In genomic region chr11:96103721-96104120, GRCh38 we compare ENCODE assay signal across 34 cellular contexts.
DNase-seq lines count a peak whose midpoint lies in the region; ATAC-seq and TF ChIP-seq lines count a peak whose summit lies in the region.
"Had no signal": no experiment of that assay in that cellular context is flagged by ENCODE, and none has a peak within 500 bp of the region (broad histone marks: within the 10 kb centered on the region; RNA-seq: fewer than 3 reads in every experiment).

No MANE protein-coding gene starts in this region.

- DNase-seq in CD8-positive, alpha-beta T cell, result no peak
- no peak for DNase-seq in central memory CD8-positive, alpha-beta T cell (ENCODE audit: low spot score in 2 of 2)
- DNase-seq in naive thymus-derived CD4-positive, alpha-beta T cell, result no peak
- DNase-seq in AG08396 (ENCODE audit: low spot score) (no peak), sigmoid colon (no peak), Right ventricle myocardium inferior (ENCODE audit: missing footprints) (no peak)
- DNase-seq: activated CD4-positive, alpha-beta T cell treated with anti-CD3 and anti-CD28 coated beads for 4 hours; activated CD8-positive, alpha-beta memory T cell treated with anti-CD3 and anti-CD28 coated beads for 24 hours; activated T-cell treated with anti-CD3 and anti-CD28 coated beads, Interleukin-2, amount 50 U/mL, for 4 hours; amygdala; C1 segment of cervical spinal cord; effector memory CD8-positive, alpha-beta T cell; gastrocnemius medialis; H9; left cardiac atrium; mesendoderm; naive B cell; NCI-H1436 treated with DMSO at 0.1 percent for 48 hours; NCI-H345; NCI-H82; right lobe of liver; RPMI8226; stimulated activated CD4-positive, alpha-beta T cell treated with anti-CD3 and anti-CD28 coated beads, Interleukin-4, amount 100 ng/mL, for 4 hours; substantia nigra; upper lobe of right lung had no signal

- no peak overlapping the region for H3K4me3 Mint-ChIP-seq in CD8-positive, alpha-beta T cell
- no peak overlapping the region for H3K4me3 Mint-ChIP-seq in central memory CD8-positive, alpha-beta T cell
- no peak overlapping the region for H3K4me3 Mint-ChIP-seq in naive thymus-derived CD4-positive, alpha-beta T cell
- H3K4me3 Mint-ChIP-seq: activated T-cell treated with anti-CD3 and anti-CD28 coated beads, Interleukin-2, amount 50 U/mL, for 4 hours; effector memory CD8-positive, alpha-beta T cell; H9; naive B cell; stimulated activated memory B cell treated with anti-CD40 and anti-IgM and Interleukin-4, amounts not matched to agents 10 μg/mL and 1 μg/mL and 100 μg/mL, for 72 hours; T-helper 2 cell treated with Interferon-gamma antibody and Interleukin-4, amounts not matched to agents 5 μg/mL and 100 μg/mL, for 36 hours had no signal

- TF ChIP-seq POLR2A in sigmoid colon (IDR thresholded peaks at IDR 0.05), result no peak

- H2AFZ ChIP-seq in ACC112 (ENCODE audit: low read length, unreplicated experiment), result no peak overlapping the region
- H2AFZ ChIP-seq: hepatocyte had no signal

- H3K36me3 ChIP-seq in ACC112 (ENCODE audit: insufficient read depth, low read length), result no peaks in the 10 kb centered on the region
- H3K36me3 ChIP-seq in CD8-positive, alpha-beta T cell (ENCODE audit: insufficient read depth, low read length), result no peaks in the 10 kb centered on the region
- no peaks in the 10 kb centered on the region for H3K36me3 ChIP-seq in naive thymus-derived CD4-positive, alpha-beta T cell (ENCODE audit: control insufficient read depth in 2 of 3, insufficient read depth in 3 of 3, low read length in 3 of 3)
- H3K36me3 ChIP-seq in sigmoid colon, result no peaks in the 10 kb centered on the region
- H3K36me3 ChIP-seq: esophagus muscularis mucosa, gastrocnemius medialis, right lobe of liver, upper lobe of right lung had no signal

- no peak for TF ChIP-seq CTCF in CD8-positive, alpha-beta T cell (IDR thresholded peaks at IDR 0.05)
- no peak for TF ChIP-seq CTCF in sigmoid colon (IDR thresholded peaks at IDR 0.05)

- WGBS in sigmoid colon, 2 donors, result 91 to 94% methylated on average over 6 of the region's 6 CpGs

- no peaks in the 10 kb centered on the region for H3K9me3 Mint-ChIP-seq in CD8-positive, alpha-beta T cell
- no peaks in the 10 kb centered on the region for H3K9me3 Mint-ChIP-seq in central memory CD8-positive, alpha-beta T cell
- peaks cover 0 to 5% (median 0%) of the 10 kb centered on the region in 11 donors for H3K9me3 Mint-ChIP-seq in naive thymus-derived CD4-positive, alpha-beta T cell
- H3K9me3 Mint-ChIP-seq: effector memory CD8-positive, alpha-beta T cell; H9; naive B cell; stimulated activated memory B cell treated with anti-CD40 and anti-IgM and Interleukin-4, amounts not matched to agents 10 μg/mL and 1 μg/mL and 100 μg/mL, for 72 hours; T-helper 2 cell treated with Interferon-gamma antibody and Interleukin-4, amounts not matched to agents 5 μg/mL and 100 μg/mL, for 36 hours had no signal

- intact Hi-C loops in CD8-positive, alpha-beta T cell (cut with DNase I, micrococcal nuclease), result no loop called here
- intact Hi-C loops in naive thymus-derived CD4-positive, alpha-beta T cell (cut with micrococcal nuclease), result no loop called here
- intact Hi-C loops in sigmoid colon (cut with DNase I), result no loop called here
- intact Hi-C loops in Right ventricle myocardium inferior (cut with DNase I), result no loop called here

- peaks cover 48% of the 10 kb centered on the region for H3K4me1 ChIP-seq in ACC112 (ENCODE audit: control insufficient read depth, insufficient read depth, low read length, unreplicated experiment)
- H3K4me1 ChIP-seq in CD8-positive, alpha-beta T cell (ENCODE audit: insufficient read depth, low read length), result peaks cover 25% of the 10 kb centered on the region
- H3K4me1 ChIP-seq in naive thymus-derived CD4-positive, alpha-beta T cell (ENCODE audit: control insufficient read depth in 2 of 2, insufficient read depth in 2 of 2, low read length in 2 of 2), result peaks cover 7 to 26% of the 10 kb centered on the region in 2 donors
- peaks cover 0 to 27% (median 7%) of the 10 kb centered on the region in 4 donors for H3K4me1 ChIP-seq in sigmoid colon
- H3K4me1 ChIP-seq: right lobe of liver had no signal

- no peaks in the 10 kb centered on the region for H3K27me3 Mint-ChIP-seq in CD8-positive, alpha-beta T cell (ENCODE audit: low read depth)
- H3K27me3 Mint-ChIP-seq in central memory CD8-positive, alpha-beta T cell, result no peaks in the 10 kb centered on the region
- H3K27me3 Mint-ChIP-seq in naive thymus-derived CD4-positive, alpha-beta T cell, result no peaks in the 10 kb centered on the region
- H3K27me3 Mint-ChIP-seq: effector memory CD8-positive, alpha-beta T cell; naive B cell; stimulated activated memory B cell treated with anti-CD40 and anti-IgM and Interleukin-4, amounts not matched to agents 10 μg/mL and 1 μg/mL and 100 μg/mL, for 72 hours had no signal

- H3K27me3 ChIP-seq in ACC112 (ENCODE audit: insufficient read depth, low read length) (no peaks in the 10 kb centered on the region), sigmoid colon (no peaks in the 10 kb centered on the region)
- no peaks in the 10 kb centered on the region for H3K27me3 ChIP-seq in CD8-positive, alpha-beta T cell (ENCODE audit: insufficient read depth, low read length)
- H3K27me3 ChIP-seq in naive thymus-derived CD4-positive, alpha-beta T cell (ENCODE audit: control insufficient read depth in 2 of 2, insufficient read depth in 2 of 2, low read length in 2 of 2), result no peaks in the 10 kb centered on the region
- H3K27me3 ChIP-seq: esophagus muscularis mucosa, gastrocnemius medialis, hepatocyte, right lobe of liver, upper lobe of right lung had no signal

- peaks cover 26% of the 10 kb centered on the region for H3K36me3 Mint-ChIP-seq in CD8-positive, alpha-beta T cell
- H3K36me3 Mint-ChIP-seq in central memory CD8-positive, alpha-beta T cell (ENCODE audit: insufficient read depth), result peaks cover 4% of the 10 kb centered on the region
- peaks cover 0 to 44% (median 23%) of the 10 kb centered on the region in 5 donors for H3K36me3 Mint-ChIP-seq in naive thymus-derived CD4-positive, alpha-beta T cell

- no peak for ATAC-seq in CD8-positive, alpha-beta T cell
- ATAC-seq in central memory CD8-positive, alpha-beta T cell (replicated peaks; ENCODE audit: extremely low read depth, poor library complexity, severe bottlenecking), result no peak
- no peak for ATAC-seq in naive thymus-derived CD4-positive, alpha-beta T cell
- no peak for ATAC-seq in Right ventricle myocardium inferior
- no peak for ATAC-seq in HG03196 (IDR thresholded peaks at IDR 0.05; ENCODE audit: unreplicated experiment)
- ATAC-seq: activated T-cell treated with anti-CD3 and anti-CD28 coated beads, Interleukin-2, amount 50 U/mL, for 4 hours; effector memory CD8-positive, alpha-beta T cell; gastrocnemius medialis; left cardiac atrium; right lobe of liver; stimulated activated memory B cell treated with anti-CD40 and anti-IgM and Interleukin-4, amounts not matched to agents 10 μg/mL and 1 μg/mL and 100 μg/mL, for 72 hours; upper lobe of right lung had no signal

- H3K4me1 Mint-ChIP-seq in CD8-positive, alpha-beta T cell (ENCODE audit: low read depth), result peaks cover 59% of the 10 kb centered on the region
- peaks cover 5% of the 10 kb centered on the region for H3K4me1 Mint-ChIP-seq in central memory CD8-positive, alpha-beta T cell
- peaks cover 8 to 84% (median 57%) of the 10 kb centered on the region in 7 donors for H3K4me1 Mint-ChIP-seq in naive thymus-derived CD4-positive, alpha-beta T cell

- H3K4me3 ChIP-seq in ACC112 (ENCODE audit: low read depth, low read length), result no peak overlapping the region
- no peak overlapping the region for H3K4me3 ChIP-seq in CD8-positive, alpha-beta T cell (ENCODE audit: low read depth, low read length)
- no peak overlapping the region for H3K4me3 ChIP-seq in naive thymus-derived CD4-positive, alpha-beta T cell (ENCODE audit: low read length)
- H3K4me3 ChIP-seq in sigmoid colon, result no peak overlapping the region
- H3K4me3 ChIP-seq: coronary artery, esophagus muscularis mucosa, gastrocnemius medialis, hepatocyte, right lobe of liver, SK-N-MC, upper lobe of right lung had no signal

- POLR2A ChIA-PET in CD8-positive, alpha-beta T cell (lab: Charles Lee), result interaction anchor here (1.0 kb wide), 1 partner anchor 9 kb away, joined by 3 read pairs; no protein-coding TSS in a partner anchor
- POLR2A ChIA-PET in naive thymus-derived CD4-positive, alpha-beta T cell (lab: Charles Lee), result interaction anchor here (1.4 kb wide), 1 partner anchor 104 kb away, joined by 5 read pairs; no protein-coding TSS in a partner anchor

- H3K27ac Mint-ChIP-seq in CD8-positive, alpha-beta T cell, result peak overlapping the region; percentile 52
- H3K27ac Mint-ChIP-seq in central memory CD8-positive, alpha-beta T cell (ENCODE audit: low read depth), result peak overlapping the region; percentile 2
- H3K27ac Mint-ChIP-seq in naive thymus-derived CD4-positive, alpha-beta T cell, result peak overlapping the region; percentile 7 to 92 (median 72)
- H3K27ac Mint-ChIP-seq: H9; stimulated activated memory B cell treated with anti-CD40 and anti-IgM and Interleukin-4, amounts not matched to agents 10 μg/mL and 1 μg/mL and 100 μg/mL, for 72 hours; T-helper 2 cell treated with Interferon-gamma antibody and Interleukin-4, amounts not matched to agents 5 μg/mL and 100 μg/mL, for 36 hours had no signal

- H3K27ac ChIP-seq in ACC112 (ENCODE audit: low read depth, low read length) (peak overlapping the region; percentile 96), sigmoid colon (no peak overlapping the region)
- H3K27ac ChIP-seq in CD8-positive, alpha-beta T cell (ENCODE audit: low read depth, low read length), result no peak overlapping the region
- H3K27ac ChIP-seq in naive thymus-derived CD4-positive, alpha-beta T cell (ENCODE audit: low read depth, low read length), result no peak overlapping the region
- H3K27ac ChIP-seq: esophagus muscularis mucosa, gastrocnemius medialis, KMS-11, right lobe of liver, SK-N-MC, upper lobe of right lung had no signal

- no peak for TF ChIP-seq EP300 in sigmoid colon (IDR thresholded peaks at IDR 0.05)

- H3K79me2 ChIP-seq in ACC112 (ENCODE audit: control insufficient read depth, insufficient read depth, low read length, unreplicated experiment), result peaks cover 46% of the 10 kb centered on the region

- CTCF ChIA-PET in CD8-positive, alpha-beta T cell (lab: Charles Lee), result interaction anchor here (1.0 to 1.8 kb wide), 2 partner anchors 14 to 239 kb away, joined by 3 to 7 read pairs; partner anchors contain the start of gene MAML2
- CTCF ChIA-PET in naive thymus-derived CD4-positive, alpha-beta T cell (lab: Charles Lee), result interaction anchor here (0.7 kb wide), 1 partner anchor 124 kb away, joined by 3 read pairs; no protein-coding TSS in a partner anchor

- no peaks in the 10 kb centered on the region for H3K9me3 ChIP-seq in CD8-positive, alpha-beta T cell (ENCODE audit: low read length)
- H3K9me3 ChIP-seq in naive thymus-derived CD4-positive, alpha-beta T cell (ENCODE audit: control insufficient read depth in 2 of 3, low read length in 3 of 3), result no peaks in the 10 kb centered on the region
- no peaks in the 10 kb centered on the region for H3K9me3 ChIP-seq in sigmoid colon
- H3K9me3 ChIP-seq: esophagus muscularis mucosa, gastrocnemius medialis, right lobe of liver, upper lobe of right lung had no signal

Comparison
In these comparisons a context has a peak if more than half of its experiments do, and no peak if none do; other contexts are left out.
1. H3K27ac Mint-ChIP-seq: peak in every context shown above with its lines; median percentile 72 in naive thymus-derived CD4-positive, alpha-beta T cell; 52 in CD8-positive, alpha-beta T cell; 2 in central memory CD8-positive, alpha-beta T cell.